ENCODE assay signal across 13 cellular contexts in genomic region chr2:121489944-121490585, GRCh38. TPM values are rescaled to one million over a fixed set of nuclear protein-coding genes. Genes with fewer than 3 reads are reported as not detected.
DNase-seq lines count a peak whose midpoint lies in the region; ATAC-seq, FAIRE-seq and TF ChIP-seq lines count a peak whose summit lies in the region.
"Had no signal": no experiment of that assay in that cellular context is flagged by ENCODE, and none has a peak within 500 bp of the region (broad histone marks: within the 10 kb centered on the region; RNA-seq: fewer than 3 reads in every experiment).

No MANE protein-coding gene starts in this region.

- CTCF ChIA-PET in AG04449 (lab: Yijun Ruan, JAX) = interaction anchor here (1.3 kb wide), 1 partner anchor 10 kb away, joined by 3 read pairs; no protein-coding TSS in a partner anchor

- no peak for TF ChIP-seq CTCF in AG04449 (IDR thresholded peaks at IDR 0.05; ENCODE audit: insufficient read depth, low read length, missing control alignments)
- no peak for TF ChIP-seq CTCF in endothelial cell (IDR thresholded peaks at IDR 0.05; ENCODE audit: unreplicated experiment)

- DNase-seq in AG04449 (ENCODE audit: low read depth, low spot score) (peak; percentile 19), GM12891 (ENCODE audit: insufficient read length, low spot score) (no peak), NCI-H748 treated with DMSO at 0.1 percent for 48 hours (lab: John Stamatoyannopoulos, UW) (peak; percentile 36), endothelial cell (ENCODE audit: low spot score) (no peak), SW 1271 (lab: John Stamatoyannopoulos, UW) (no peak)
- no peak for DNase-seq in stimulated activated naive CD8-positive, alpha-beta T cell treated with anti-CD3 and anti-CD28 coated beads, Interleukin-15, Interleukin-2, amounts not matched to agents 100 U/mL and 50 U/mL, for 24 hours
- no peak for DNase-seq in activated CD4-positive, alpha-beta T cell treated with anti-CD3 and anti-CD28 coated beads, Interleukin-2, amount 50 U/mL, for 48 hours
- DNase-seq: activated naive CD4-positive, alpha-beta T cell treated with Interleukin-2 at 50 U/mL for 16 hours; psoas muscle had no signal

- peaks cover 10% of the 10 kb centered on the region for H3K36me3 Mint-ChIP-seq in endothelial cell (ENCODE audit: low read depth, unreplicated experiment)

- FAIRE-seq in GM12891 (lab: Jason Lieb, UNC) = no peak

- no peaks in the 10 kb centered on the region for H3K9me3 Mint-ChIP-seq in endothelial cell (ENCODE audit: unreplicated experiment)
- H3K9me3 Mint-ChIP-seq: dendritic cell treated with granulocyte-macrophage colony-stimulating factor and Interleukin-4, amounts not matched to agents 40 ng/mL and 50 ng/mL, for 4 days had no signal

- ATAC-seq in stimulated activated naive CD8-positive, alpha-beta T cell treated with anti-CD3 and anti-CD28 coated beads, Interleukin-15, Interleukin-2, amounts not matched to agents 100 U/mL and 50 U/mL, for 24 hours = no peak
- no peak for ATAC-seq in HG03354 (IDR thresholded peaks at IDR 0.05; ENCODE audit: poor library complexity, severe bottlenecking, unreplicated experiment)

- POLR2A ChIA-PET in AG04449 (lab: Yijun Ruan, JAX) = no interaction called here

- no peak overlapping the region for H3K4me3 ChIP-seq in AG04449 (ENCODE audit: low read depth, low read length)
- H3K4me3 ChIP-seq: lung, psoas muscle had no signal

- peaks cover 1% of the 10 kb centered on the region for H3K27me3 Mint-ChIP-seq in endothelial cell (ENCODE audit: unreplicated experiment)
- H3K27me3 Mint-ChIP-seq: dendritic cell treated with granulocyte-macrophage colony-stimulating factor and Interleukin-4, amounts not matched to agents 40 ng/mL and 50 ng/mL, for 4 days had no signal

- TF ChIP-seq POLR2A in GM12891 (IDR thresholded peaks at IDR 0.05; ENCODE audit: low read depth, low read length) = no peak

- H3K27ac Mint-ChIP-seq in endothelial cell (ENCODE audit: unreplicated experiment) = peak overlapping the region; percentile 38
- H3K27ac Mint-ChIP-seq: dendritic cell treated with granulocyte-macrophage colony-stimulating factor and Interleukin-4, amounts not matched to agents 40 ng/mL and 50 ng/mL, for 4 days had no signal

- peaks cover 8% of the 10 kb centered on the region for H3K4me1 Mint-ChIP-seq in endothelial cell (ENCODE audit: unreplicated experiment)

- H3K4me3 Mint-ChIP-seq in endothelial cell (ENCODE audit: unreplicated experiment) = no peak overlapping the region
- H3K4me3 Mint-ChIP-seq: dendritic cell treated with granulocyte-macrophage colony-stimulating factor and Interleukin-4, amounts not matched to agents 40 ng/mL and 50 ng/mL, for 4 days had no signal

TF ChIP-seq in GM12891, 5 proteins besides CTCF, POLR2A, EP300 and RAD21:
- TF ChIP-seq PAX5 (IDR thresholded peaks at IDR 0.05; ENCODE audit: insufficient read depth, low read length, severe bottlenecking) = no peak
- no peak for TF ChIP-seq POU2F2 (IDR thresholded peaks at IDR 0.05; ENCODE audit: low read depth, low read length)
- peak; percentile 17; the same call in 1 of the 2 replicates for TF ChIP-seq SPI1 (IDR thresholded peaks at IDR 0.05; ENCODE audit: low read depth, low read length)
- no peak for TF ChIP-seq TAF1 (IDR thresholded peaks at IDR 0.05; ENCODE audit: low read depth, low read length)
- no peak for TF ChIP-seq POLR2AphosphoS5 (IDR thresholded peaks at IDR 0.05; ENCODE audit: low read depth, low read length)
TF ChIP-seq in GM12891: peak in this region for 1.

RNA-seq across cellular contexts. Expression of gene RNU4ATAC, which starts 40.6 kb away (rescaled TPM):
- not detected for polyA plus RNA-seq in GM12891 (2012; ENCODE audit: low read depth, missing spikeins)
- total RNA-seq in endothelial cell (ENCODE audit: unreplicated experiment) = not detected
- total RNA-seq: lung, psoas muscle had no signal
- polyA plus RNA-seq: lung, psoas muscle, thymus had no signal

Comparison
In these comparisons a context has a peak if more than half of its experiments do, and no peak if none do; other contexts are left out.
1. DNase-seq: peak in AG04449 (single experiment) and NCI-H748 treated with DMSO at 0.1 percent for 48 hours (single experiment); none in GM12891 (single experiment), endothelial cell (single experiment), stimulated activated naive CD8-positive, alpha-beta T cell treated with anti-CD3 and anti-CD28 coated beads, Interleukin-15, Interleukin-2, amounts not matched to agents 100 U/mL and 50 U/mL, for 24 hours (single experiment), SW 1271 (0 of 2) and activated CD4-positive, alpha-beta T cell treated with anti-CD3 and anti-CD28 coated beads, Interleukin-2, amount 50 U/mL, for 48 hours (0 of 2).